11 cellular contexts compared by ENCODE assay signal in genomic region chr14:75566321-75566720, GRCh38. TPM values are rescaled to one million over a fixed set of nuclear protein-coding genes. Genes with fewer than 3 reads are reported as not detected.
DNase-seq lines count a peak whose midpoint lies in the region; ATAC-seq and TF ChIP-seq lines count a peak whose summit lies in the region.
"Had no signal": no experiment of that assay in that cellular context is flagged by ENCODE, and none has a peak within 500 bp of the region (broad histone marks: within the 10 kb centered on the region; RNA-seq: fewer than 3 reads in every experiment).

No MANE protein-coding gene starts in this region.

- no peak for TF ChIP-seq CTCF in Caco-2 (IDR thresholded peaks at IDR 0.05; ENCODE audit: insufficient read depth in 1 of 2, low read depth in 1 of 2, low read length in 1 of 2, severe bottlenecking in 1 of 2, unreplicated experiment in 1 of 2)
- no peak for TF ChIP-seq CTCF in A673 (conservative IDR thresholded peaks at IDR 0.05; ENCODE audit: low read depth, low read length)

- ATAC-seq in sciatic nerve = no peak

- H3K4me3 ChIP-seq in Caco-2 (ENCODE audit: low read depth, low read length) (no peak overlapping the region), A673 (ENCODE audit: low read depth, low read length, poor library complexity, severe bottlenecking) (no peak overlapping the region)

- POLR2A ChIA-PET in Caco-2 (lab: Charles Lee) (no interaction called here), A673 (lab: Charles Lee; ENCODE audit: low non-redundant PET) (no interaction called here)

- H3K4me1 ChIP-seq in Caco-2 (no peaks in the 10 kb centered on the region), A673 (ENCODE audit: insufficient read depth, low read length, poor library complexity, severe bottlenecking) (no peaks in the 10 kb centered on the region)

- H3K27me3 ChIP-seq in Caco-2 (replicated peaks; ENCODE audit: control insufficient read depth, insufficient read depth, low read length) = no peaks in the 10 kb centered on the region
- H3K27me3 ChIP-seq in A673 (replicated peaks; ENCODE audit: insufficient read depth, low read depth, low read length, poor library complexity) = peaks cover 15% of the 10 kb centered on the region

- no peaks in the 10 kb centered on the region for H3K36me3 ChIP-seq in Caco-2 (ENCODE audit: control insufficient read depth, insufficient read depth, low read length)
- no peaks in the 10 kb centered on the region for H3K36me3 ChIP-seq in A673 (ENCODE audit: insufficient read depth, low read length, poor library complexity, severe bottlenecking)

- no peak overlapping the region for H3K4me3 Mint-ChIP-seq in Caco-2 (ENCODE audit: unreplicated experiment)
- H3K4me3 Mint-ChIP-seq: IgD-negative memory B cell had no signal

- no peak for DNase-seq in Caco-2
- DNase-seq in T-helper 1 cell = peak in 4 of 5 donors; percentile 42 to 89 (median 49)
- DNase-seq in activated T-helper 9 cell treated with anti-CD3 and anti-CD28 coated beads, Interleukin-2, amount 50 U/mL, for 16 hours (ENCODE audit: low read depth) = peak; percentile 77
- peak; percentile 75 for DNase-seq in stimulated activated CD4-positive, alpha-beta T cell treated with anti-CD3 and anti-CD28 coated beads, Interleukin-12 subunit alpha, Interleukin-12 subunit beta, amount 100 ng/mL, for 4 hours
- DNase-seq in ureter (ENCODE audit: low spot score) = no peak
- DNase-seq in NCI-H2081 treated with DMSO at 0.1 percent for 48 hours (lab: John Stamatoyannopoulos, UW) = no peak
- no peak for DNase-seq in A673 (ENCODE audit: low spot score)
- no peak for DNase-seq in sciatic nerve (ENCODE audit: low spot score)
- DNase-seq: DMS79 had no signal

- H3K9me3 Mint-ChIP-seq in Caco-2 (ENCODE audit: unreplicated experiment) = no peaks in the 10 kb centered on the region
- H3K9me3 Mint-ChIP-seq: IgD-negative memory B cell had no signal

- CTCF ChIA-PET in Caco-2 (lab: Charles Lee) (interaction anchor here (1.4 kb wide), 1 partner anchor 11 kb away, joined by 8 read pairs; no protein-coding TSS in a partner anchor), A673 (lab: Charles Lee) (no interaction called here)

- intact Hi-C loops in Caco-2 (cut with micrococcal nuclease; ENCODE audit: unreplicated experiment) = no loop called here
- intact Hi-C loops in A673 (cut with micrococcal nuclease; ENCODE audit: unreplicated experiment) = loop anchor here (10.0 kb wide), 1 partner anchor 442 kb away; the partner anchor contains the start of gene NEK9
- intact Hi-C loops in sciatic nerve (cut with DNase I) = no loop called here

- H3K9me3 ChIP-seq in Caco-2 = no peaks in the 10 kb centered on the region
- H3K9me3 ChIP-seq in A673 (ENCODE audit: low read depth, low read length, poor library complexity, severe bottlenecking) = no peaks in the 10 kb centered on the region

- no peaks in the 10 kb centered on the region for H3K36me3 Mint-ChIP-seq in Caco-2 (ENCODE audit: insufficient read depth, unreplicated experiment)

- H3K27me3 Mint-ChIP-seq in Caco-2 (ENCODE audit: insufficient read depth, unreplicated experiment) = peaks cover 3% of the 10 kb centered on the region
- H3K27me3 Mint-ChIP-seq: IgD-negative memory B cell had no signal

- BruUV-seq in Caco-2 (replicated peaks; lab: Mats Ljungman, UMichigan) (no TSS peak), A673 (replicated peaks; lab: Mats Ljungman, UMichigan) (no TSS peak)

- H3K4me1 Mint-ChIP-seq in Caco-2 (ENCODE audit: low read depth, unreplicated experiment) = peaks cover 9% of the 10 kb centered on the region

- H3K27ac Mint-ChIP-seq in Caco-2 (ENCODE audit: unreplicated experiment) = peak overlapping the region; percentile 30

- no peak overlapping the region for H3K27ac ChIP-seq in A673 (ENCODE audit: low read depth, low read length, poor library complexity, severe bottlenecking)

RNA-seq across cellular contexts. Expression of gene FLVCR2, which starts 12.1 kb away (rescaled TPM):
- total RNA-seq in Caco-2 (2022) (9.7 and 13.4 TPM in 2 replicates), ureter (6.9 TPM), A673 (2021) (0.22 and 3.5 TPM in 2 replicates), sciatic nerve (56.4 TPM)

RNA-seq across cellular contexts. Expression of gene BATF, which starts 44.1 kb away (rescaled TPM):
- total RNA-seq in Caco-2 (2022) (1.5 and 1.7 TPM in 2 replicates), ureter (19.4 TPM), A673 (2021) (not detected in 2 replicates), sciatic nerve (1.7 TPM)
- total RNA-seq: fibroblast of villous mesenchyme had no signal

Comparison
In these comparisons a context has a peak if more than half of its experiments do, and no peak if none do; other contexts are left out.
1. DNase-seq: peak in T-helper 1 cell (4 of 5), activated T-helper 9 cell treated with anti-CD3 and anti-CD28 coated beads, Interleukin-2, amount 50 U/mL, for 16 hours (single experiment) and stimulated activated CD4-positive, alpha-beta T cell treated with anti-CD3 and anti-CD28 coated beads, Interleukin-12 subunit alpha, Interleukin-12 subunit beta, amount 100 ng/mL, for 4 hours (single experiment); none in Caco-2 (0 of 2), ureter (single experiment), NCI-H2081 treated with DMSO at 0.1 percent for 48 hours (single experiment), A673 (single experiment) and sciatic nerve (single experiment).